1 cellular context compared by ENCODE assay signal in genomic region chr3:129961142-129961541, GRCh38.
A peak's percentile ranks its signal among the peaks of the same experiment; 100 is the strongest.
TF ChIP-seq lines count a peak whose summit lies in the region.

No MANE protein-coding gene starts in this region.

TF ChIP-seq in IMR-90, 13 proteins besides CTCF, POLR2A, EP300 and RAD21:
- TF ChIP-seq MXI1 (IDR thresholded peaks at IDR 0.05; ENCODE audit: borderline replicate concordance, low read depth, low read length): no peak
- TF ChIP-seq FOS (IDR thresholded peaks at IDR 0.05; ENCODE audit: low read depth, low read length): no peak
- TF ChIP-seq RFX5 (IDR thresholded peaks at IDR 0.05; ENCODE audit: low read depth, low read length): no peak
- no peak for TF ChIP-seq USF2 (IDR thresholded peaks at IDR 0.05; ENCODE audit: low read depth, low read length)
- no peak for TF ChIP-seq MAZ (IDR thresholded peaks at IDR 0.05; ENCODE audit: borderline replicate concordance, low read depth, low read length)
- TF ChIP-seq CEBPB (IDR thresholded peaks at IDR 0.05; ENCODE audit: low read depth, low read length): peak; percentile 60
